ENCODE assay signal across 8 cellular contexts in the genomic region with DNA sequence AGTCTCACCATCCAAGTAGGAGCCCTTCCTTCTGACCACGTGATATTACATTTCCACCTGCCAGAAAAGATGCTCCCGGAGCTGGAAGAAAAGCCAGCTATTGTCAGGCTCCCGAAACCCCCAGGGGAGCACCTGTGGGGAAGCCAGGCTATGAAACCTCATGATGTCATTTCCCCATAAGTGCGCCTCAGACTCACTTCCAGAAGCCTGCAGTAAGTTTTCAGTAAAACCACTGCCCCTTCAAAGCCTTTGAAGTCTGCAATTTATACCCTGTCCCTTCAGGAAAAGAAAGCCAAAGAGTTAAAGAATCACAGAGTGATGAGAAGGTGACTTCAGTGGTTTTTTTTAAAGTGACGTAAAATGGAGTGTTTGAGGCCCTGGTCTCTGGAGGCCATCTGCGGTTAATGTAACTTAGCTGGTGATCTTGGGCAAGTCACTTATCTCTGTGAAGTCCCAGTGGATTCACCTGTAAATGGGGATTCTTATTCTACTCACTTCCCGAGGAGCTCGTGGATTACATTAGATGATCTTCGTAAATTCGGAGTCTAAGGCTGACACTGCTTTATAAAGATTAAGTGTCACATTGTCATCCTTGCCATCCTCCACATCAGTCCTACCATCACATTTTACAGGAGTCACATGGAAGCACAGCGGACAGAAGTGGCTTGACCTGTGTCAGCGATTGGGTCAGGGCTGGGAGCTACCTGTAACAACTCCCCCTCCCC. TPM values are rescaled to one million over a fixed set of nuclear protein-coding genes. Genes with fewer than 3 reads are reported as not detected.
DNase-seq lines count a peak whose midpoint lies in the region; ATAC-seq and TF ChIP-seq lines count a peak whose summit lies in the region.

No MANE protein-coding gene starts in this region.

- H3K4me3 Mint-ChIP-seq in activated T-cell treated with anti-CD3 and anti-CD28 coated beads, Interleukin-2, amount 50 U/mL, for 72 hours, result peak overlapping the region; percentile 48 to 76
- H3K4me3 Mint-ChIP-seq in stimulated activated naive CD8-positive, alpha-beta T cell treated with anti-CD3 and anti-CD28 coated beads, Interleukin-15, amount 100 ng/mL, for 72 hours, result peak overlapping the region; percentile 37 to 49
- no peak overlapping the region for H3K4me3 Mint-ChIP-seq in activated T-helper 2 cell treated with anti-CD3 and anti-CD28 coated beads, Interferon-gamma antibody, Interleukin-2, Interleukin-4, amounts not matched to agents 10 μg/mL and 5 μg/mL and 100 μg/mL, durations not matched to agents 14 hours and 24 hours and 36 hours (ENCODE audit: low read depth)
- H3K4me3 Mint-ChIP-seq in osteocyte (ENCODE audit: unreplicated experiment), result no peak overlapping the region

- ATAC-seq in activated T-cell treated with anti-CD3 and anti-CD28 coated beads, Interleukin-2, amount 50 U/mL, for 72 hours (replicated peaks in 1 of 2), result peak; percentile 55 to 57
- peak; percentile 56 for ATAC-seq in HG02763 (IDR thresholded peaks at IDR 0.05; ENCODE audit: unreplicated experiment)
- ATAC-seq in stimulated activated naive CD8-positive, alpha-beta T cell treated with anti-CD3 and anti-CD28 coated beads, Interleukin-15, amount 100 ng/mL, for 72 hours, result peak; percentile 85

- H3K4me1 Mint-ChIP-seq in activated T-cell treated with anti-CD3 and anti-CD28 coated beads, Interleukin-2, amount 50 U/mL, for 72 hours (ENCODE audit: low read depth), result peaks cover 32% of the 10 kb centered on the region
- peaks cover 53% of the 10 kb centered on the region for H3K4me1 Mint-ChIP-seq in stimulated activated naive CD8-positive, alpha-beta T cell treated with anti-CD3 and anti-CD28 coated beads, Interleukin-15, amount 100 ng/mL, for 72 hours
- H3K4me1 Mint-ChIP-seq in activated T-helper 2 cell treated with anti-CD3 and anti-CD28 coated beads, Interferon-gamma antibody, Interleukin-2, Interleukin-4, amounts not matched to agents 10 μg/mL and 5 μg/mL and 100 μg/mL, durations not matched to agents 14 hours and 24 hours and 36 hours (ENCODE audit: low read depth), result peaks cover 20% of the 10 kb centered on the region
- H3K4me1 Mint-ChIP-seq in osteocyte (ENCODE audit: unreplicated experiment), result peaks cover 31% of the 10 kb centered on the region

- no peak overlapping the region for H3K4me3 ChIP-seq in NB4 (ENCODE audit: low read depth, low read length)

- peaks cover 0 to 2% of the 10 kb centered on the region in 2 donors for H3K9me3 Mint-ChIP-seq in activated T-cell treated with anti-CD3 and anti-CD28 coated beads, Interleukin-2, amount 50 U/mL, for 72 hours
- no peaks in the 10 kb centered on the region for H3K9me3 Mint-ChIP-seq in stimulated activated naive CD8-positive, alpha-beta T cell treated with anti-CD3 and anti-CD28 coated beads, Interleukin-15, amount 100 ng/mL, for 72 hours
- H3K9me3 Mint-ChIP-seq in activated T-helper 2 cell treated with anti-CD3 and anti-CD28 coated beads, Interferon-gamma antibody, Interleukin-2, Interleukin-4, amounts not matched to agents 10 μg/mL and 5 μg/mL and 100 μg/mL, durations not matched to agents 14 hours and 24 hours and 36 hours, result no peaks in the 10 kb centered on the region
- H3K9me3 Mint-ChIP-seq in osteocyte (ENCODE audit: unreplicated experiment), result no peaks in the 10 kb centered on the region

- peaks cover 2 to 7% of the 10 kb centered on the region in 2 donors for H3K36me3 Mint-ChIP-seq in activated T-cell treated with anti-CD3 and anti-CD28 coated beads, Interleukin-2, amount 50 U/mL, for 72 hours (ENCODE audit: insufficient read depth in 2 of 2)
- H3K36me3 Mint-ChIP-seq in activated T-helper 2 cell treated with anti-CD3 and anti-CD28 coated beads, Interferon-gamma antibody, Interleukin-2, Interleukin-4, amounts not matched to agents 10 μg/mL and 5 μg/mL and 100 μg/mL, durations not matched to agents 14 hours and 24 hours and 36 hours (ENCODE audit: low read depth), result no peaks in the 10 kb centered on the region
- H3K36me3 Mint-ChIP-seq in osteocyte (ENCODE audit: unreplicated experiment), result no peaks in the 10 kb centered on the region

- H3K27ac Mint-ChIP-seq in activated T-cell treated with anti-CD3 and anti-CD28 coated beads, Interleukin-2, amount 50 U/mL, for 72 hours, result no peak overlapping the region
- H3K27ac Mint-ChIP-seq in stimulated activated naive CD8-positive, alpha-beta T cell treated with anti-CD3 and anti-CD28 coated beads, Interleukin-15, amount 100 ng/mL, for 72 hours, result peak overlapping the region in 1 of 2 donors; percentile 35
- H3K27ac Mint-ChIP-seq in activated T-helper 2 cell treated with anti-CD3 and anti-CD28 coated beads, Interferon-gamma antibody, Interleukin-2, Interleukin-4, amounts not matched to agents 10 μg/mL and 5 μg/mL and 100 μg/mL, durations not matched to agents 14 hours and 24 hours and 36 hours, result no peak overlapping the region
- no peak overlapping the region for H3K27ac Mint-ChIP-seq in osteocyte (ENCODE audit: unreplicated experiment)

- H3K27me3 Mint-ChIP-seq in activated T-cell treated with anti-CD3 and anti-CD28 coated beads, Interleukin-2, amount 50 U/mL, for 72 hours (ENCODE audit: low read depth), result peaks cover 75% of the 10 kb centered on the region
- H3K27me3 Mint-ChIP-seq in stimulated activated naive CD8-positive, alpha-beta T cell treated with anti-CD3 and anti-CD28 coated beads, Interleukin-15, amount 100 ng/mL, for 72 hours, result peaks cover 96% of the 10 kb centered on the region
- peaks cover 64% of the 10 kb centered on the region for H3K27me3 Mint-ChIP-seq in activated T-helper 2 cell treated with anti-CD3 and anti-CD28 coated beads, Interferon-gamma antibody, Interleukin-2, Interleukin-4, amounts not matched to agents 10 μg/mL and 5 μg/mL and 100 μg/mL, durations not matched to agents 14 hours and 24 hours and 36 hours (ENCODE audit: low read depth)
- H3K27me3 Mint-ChIP-seq in osteocyte (ENCODE audit: unreplicated experiment), result peaks cover 53% of the 10 kb centered on the region

- TF ChIP-seq CTCF in NB4 (IDR thresholded peaks at IDR 0.05; ENCODE audit: low read depth, low read length) (no peak), osteocyte (IDR thresholded peaks at IDR 0.05) (no peak)

- peak; percentile 34 to 37 for DNase-seq in activated T-cell treated with anti-CD3 and anti-CD28 coated beads, Interleukin-2, amount 50 U/mL, for 72 hours
- DNase-seq in activated T-cell treated with anti-CD3 and anti-CD28 coated beads for 4 hours (no peak), NB4 (ENCODE audit: low read depth) (peak; percentile 23), osteocyte (ENCODE audit: extremely low spot score, unreplicated experiment) (no peak), NCI-H1417 treated with DMSO at 0.1 percent for 48 hours (lab: John Stamatoyannopoulos, UW) (no peak)
- peak; percentile 28 to 63 for DNase-seq in stimulated activated naive CD8-positive, alpha-beta T cell treated with anti-CD3 and anti-CD28 coated beads, Interleukin-15, amount 100 ng/mL, for 72 hours
- no peak for DNase-seq in activated T-helper 2 cell treated with anti-CD3 and anti-CD28 coated beads, Interferon-gamma antibody, Interleukin-2, Interleukin-4, amounts not matched to agents 10 μg/mL and 5 μg/mL and 100 μg/mL, durations not matched to agents 14 hours and 24 hours and 36 hours (ENCODE audit: low spot score)

- intact Hi-C loops in activated T-helper 2 cell treated with anti-CD3 and anti-CD28 coated beads, Interferon-gamma antibody, Interleukin-2, Interleukin-4, amounts not matched to agents 10 μg/mL and 5 μg/mL and 100 μg/mL, durations not matched to agents 14 hours and 24 hours and 36 hours (cut with micrococcal nuclease), result loop anchor here (5.0 to 10.0 kb wide), 2 partner anchors 1280 to 1402 kb away; partner anchors contain the start of gene CCDC112

- TF ChIP-seq POLR2A in NB4 (IDR thresholded peaks at IDR 0.05; ENCODE audit: extremely low read depth, insufficient read length), result no peak

RNA-seq across cellular contexts. Expression of gene SEMA6A, which starts 2.6 kb away (rescaled TPM):
- under 1 TPM; 0.23 to 0.50 TPM for total RNA-seq in activated T-cell treated with anti-CD3 and anti-CD28 coated beads, Interleukin-2, amount 50 U/mL, for 72 hours
- total RNA-seq in activated T-helper 2 cell treated with anti-CD3 and anti-CD28 coated beads, Interferon-gamma antibody, Interleukin-2, Interleukin-4, amounts not matched to agents 10 μg/mL and 5 μg/mL and 100 μg/mL, durations not matched to agents 14 hours and 24 hours and 36 hours, result 0.67 TPM in 1 of 2 replicates, not detected in the other
- total RNA-seq in osteocyte, result 2.3 and 2.6 TPM in 2 replicates

Comparison
In these comparisons a context has a peak if more than half of its experiments do, and no peak if none do; other contexts are left out.
1. DNase-seq: peak in activated T-cell treated with anti-CD3 and anti-CD28 coated beads, Interleukin-2, amount 50 U/mL, for 72 hours (2 of 2), NB4 (single experiment) and stimulated activated naive CD8-positive, alpha-beta T cell treated with anti-CD3 and anti-CD28 coated beads, Interleukin-15, amount 100 ng/mL, for 72 hours (2 of 2); none in activated T-cell treated with anti-CD3 and anti-CD28 coated beads for 4 hours (single experiment), activated T-helper 2 cell treated with anti-CD3 and anti-CD28 coated beads, Interferon-gamma antibody, Interleukin-2, Interleukin-4, amounts not matched to agents 10 μg/mL and 5 μg/mL and 100 μg/mL, durations not matched to agents 14 hours and 24 hours and 36 hours (single experiment), osteocyte (single experiment) and NCI-H1417 treated with DMSO at 0.1 percent for 48 hours (single experiment).
2. H3K4me3 Mint-ChIP-seq: peak in activated T-cell treated with anti-CD3 and anti-CD28 coated beads, Interleukin-2, amount 50 U/mL, for 72 hours (2 of 2) and stimulated activated naive CD8-positive, alpha-beta T cell treated with anti-CD3 and anti-CD28 coated beads, Interleukin-15, amount 100 ng/mL, for 72 hours (2 of 2); none in activated T-helper 2 cell treated with anti-CD3 and anti-CD28 coated beads, Interferon-gamma antibody, Interleukin-2, Interleukin-4, amounts not matched to agents 10 μg/mL and 5 μg/mL and 100 μg/mL, durations not matched to agents 14 hours and 24 hours and 36 hours (single experiment) and osteocyte (single experiment).
3. Peak in every context shown above with its lines, with median percentiles within 50 percentile points of each other: ATAC-seq.